Comparison of ENCODE assay signal across 9 cellular contexts in the genomic region with DNA sequence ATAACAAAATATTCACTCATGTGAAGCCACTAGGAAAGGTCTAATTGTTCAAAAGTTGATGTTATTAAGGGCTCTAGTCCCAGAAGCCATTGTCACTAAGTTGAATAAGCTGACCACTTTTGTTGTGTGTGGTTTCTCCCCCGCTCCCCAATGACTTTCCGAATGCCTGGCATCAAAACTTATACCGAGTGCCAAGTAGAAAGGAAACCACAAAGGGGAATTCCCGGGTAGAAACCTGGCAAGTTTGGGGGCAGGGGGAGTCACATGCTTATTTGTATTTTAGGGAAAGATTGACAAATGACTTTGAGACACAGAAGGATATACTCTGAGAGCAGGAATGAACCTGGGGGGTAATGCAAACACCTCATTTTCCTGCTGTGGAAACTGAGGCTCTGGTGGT.
DNase-seq lines count a peak whose midpoint lies in the region; ATAC-seq and FAIRE-seq lines count a peak whose summit lies in the region.
"Had no signal": no experiment of that assay in that cellular context is flagged by ENCODE, and none has a peak within 500 bp of the region (broad histone marks: within the 10 kb centered on the region; RNA-seq: fewer than 3 reads in every experiment).

No MANE protein-coding gene starts in this region.

- ATAC-seq in naive thymus-derived CD4-positive, alpha-beta T cell, result peak; percentile 46

- intact Hi-C loops in naive thymus-derived CD4-positive, alpha-beta T cell (cut with micrococcal nuclease), result loop anchor here (1.0 to 2.0 kb wide), 2 partner anchors 72 to 73 kb away; no protein-coding TSS in a partner anchor

- H3K27me3 ChIP-seq in naive thymus-derived CD4-positive, alpha-beta T cell (ENCODE audit: control insufficient read depth in 2 of 2, insufficient read depth in 2 of 2, low read length in 2 of 2), result no peaks in the 10 kb centered on the region

- no peaks in the 10 kb centered on the region for H3K9me3 Mint-ChIP-seq in activated naive CD8-positive, alpha-beta T cell treated with anti-CD3 and anti-CD28 coated beads for 36 hours
- H3K9me3 Mint-ChIP-seq in naive thymus-derived CD4-positive, alpha-beta T cell, result no peaks in the 10 kb centered on the region
- H3K9me3 Mint-ChIP-seq: brain had no signal

- peak overlapping the region; percentile 84 for H3K27ac Mint-ChIP-seq in activated naive CD8-positive, alpha-beta T cell treated with anti-CD3 and anti-CD28 coated beads for 36 hours
- peak overlapping the region in 3 of 9 donors; percentile 24 to 60 (median 32) for H3K27ac Mint-ChIP-seq in naive thymus-derived CD4-positive, alpha-beta T cell

- H3K4me1 Mint-ChIP-seq in activated naive CD8-positive, alpha-beta T cell treated with anti-CD3 and anti-CD28 coated beads for 36 hours, result peaks cover 35% of the 10 kb centered on the region
- peaks cover 19 to 48% (median 28%) of the 10 kb centered on the region in 7 donors for H3K4me1 Mint-ChIP-seq in naive thymus-derived CD4-positive, alpha-beta T cell

- no peak overlapping the region for H3K4me3 Mint-ChIP-seq in activated naive CD8-positive, alpha-beta T cell treated with anti-CD3 and anti-CD28 coated beads for 36 hours
- peak overlapping the region in 6 of 10 donors; percentile 2 to 74 (median 34) for H3K4me3 Mint-ChIP-seq in naive thymus-derived CD4-positive, alpha-beta T cell

- POLR2A ChIA-PET in naive thymus-derived CD4-positive, alpha-beta T cell (lab: Charles Lee), result no interaction called here

- FAIRE-seq in urothelium cell line (lab: Jason Lieb, UNC), result no peak

- CTCF ChIA-PET in naive thymus-derived CD4-positive, alpha-beta T cell (lab: Charles Lee), result interaction anchor here (0.7 kb wide), 1 partner anchor 219 kb away, joined by 5 read pairs; no protein-coding TSS in a partner anchor

- peak; percentile 30 for DNase-seq in activated gamma-delta T cell treated with Interleukin-2 at 50 U/mL for 16 hours
- DNase-seq in activated gamma-delta T cell (lab: John Stamatoyannopoulos, UW), result no peak
- peak; percentile 62 for DNase-seq in activated naive CD8-positive, alpha-beta T cell treated with anti-CD3 and anti-CD28 coated beads for 36 hours
- DNase-seq in naive thymus-derived CD4-positive, alpha-beta T cell, result peak in 6 of 9 donors; percentile 7 to 41 (median 20)
- DNase-seq in urothelium cell line (ENCODE audit: low spot score), result peak; percentile 43
- no peak for DNase-seq in SKM-1 treated with dmso at 0.1 percent for 144 hours (lab: John Stamatoyannopoulos, UW; ENCODE audit: unreplicated experiment)
- no peak for DNase-seq in AG08396 (ENCODE audit: low spot score)
- no peak for DNase-seq in MV-4-11 (lab: John Stamatoyannopoulos, UW)

- no peak overlapping the region for H3K4me3 ChIP-seq in naive thymus-derived CD4-positive, alpha-beta T cell (ENCODE audit: low read length)

- H3K4me1 ChIP-seq in naive thymus-derived CD4-positive, alpha-beta T cell (ENCODE audit: control insufficient read depth in 2 of 2, insufficient read depth in 2 of 2, low read length in 2 of 2), result peaks cover 13 to 28% of the 10 kb centered on the region in 2 donors

- peaks cover 3% of the 10 kb centered on the region for H3K36me3 Mint-ChIP-seq in activated naive CD8-positive, alpha-beta T cell treated with anti-CD3 and anti-CD28 coated beads for 36 hours
- H3K36me3 Mint-ChIP-seq in naive thymus-derived CD4-positive, alpha-beta T cell, result peaks cover 0 to 33% (median 29%) of the 10 kb centered on the region in 5 donors
- H3K36me3 Mint-ChIP-seq: brain had no signal

- no peak overlapping the region for H3K27ac ChIP-seq in naive thymus-derived CD4-positive, alpha-beta T cell (ENCODE audit: low read depth, low read length)

- H3K36me3 ChIP-seq in naive thymus-derived CD4-positive, alpha-beta T cell (ENCODE audit: control insufficient read depth in 2 of 3, insufficient read depth in 3 of 3, low read length in 3 of 3), result no peaks in the 10 kb centered on the region

- no peaks in the 10 kb centered on the region for H3K27me3 Mint-ChIP-seq in activated naive CD8-positive, alpha-beta T cell treated with anti-CD3 and anti-CD28 coated beads for 36 hours
- H3K27me3 Mint-ChIP-seq in naive thymus-derived CD4-positive, alpha-beta T cell, result no peaks in the 10 kb centered on the region

- H3K9me3 ChIP-seq in naive thymus-derived CD4-positive, alpha-beta T cell (ENCODE audit: control insufficient read depth in 2 of 3, low read length in 3 of 3), result no peaks in the 10 kb centered on the region

Comparison
In these comparisons a context has a peak if more than half of its experiments do, and no peak if none do; other contexts are left out.
1. DNase-seq: peak in activated gamma-delta T cell treated with Interleukin-2 at 50 U/mL for 16 hours (single experiment), activated naive CD8-positive, alpha-beta T cell treated with anti-CD3 and anti-CD28 coated beads for 36 hours (single experiment), naive thymus-derived CD4-positive, alpha-beta T cell (6 of 9) and urothelium cell line (single experiment); none in activated gamma-delta T cell (single experiment), SKM-1 treated with dmso at 0.1 percent for 144 hours (single experiment), AG08396 (single experiment) and MV-4-11 (single experiment).